ENCODE assay signal across 14 cellular contexts in the genomic region with DNA sequence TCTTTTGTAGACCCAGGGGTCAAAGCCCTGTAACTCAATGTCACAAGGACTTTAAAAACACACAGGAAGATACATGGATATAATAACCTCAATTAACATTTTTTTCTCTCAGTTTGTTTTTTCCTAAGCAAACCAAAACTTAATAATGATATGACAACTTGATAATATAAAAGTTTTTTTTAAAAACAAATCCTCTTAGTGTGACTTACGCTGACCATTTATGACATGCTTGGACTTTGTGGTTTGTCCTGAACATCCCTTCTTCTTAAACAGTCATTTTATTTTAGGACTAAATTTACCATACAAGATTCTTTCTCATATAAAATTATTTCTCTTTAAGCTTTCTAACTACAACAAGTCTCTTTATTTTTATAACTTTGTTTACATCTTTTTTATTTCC. TPM values are rescaled to one million over a fixed set of nuclear protein-coding genes. Genes with fewer than 3 reads are reported as not detected.
A peak's percentile ranks its signal among the peaks of the same experiment; 100 is the strongest.
DNase-seq lines count a peak whose midpoint lies in the region; ATAC-seq and TF ChIP-seq lines count a peak whose summit lies in the region.
"Had no signal": no experiment of that assay in that cellular context is flagged by ENCODE, and none has a peak within 500 bp of the region (broad histone marks: within the 10 kb centered on the region; RNA-seq: fewer than 3 reads in every experiment).

No MANE protein-coding gene starts in this region.

- DNase-seq in ELR (ENCODE audit: low read depth) (peak; percentile 40), KBM-7 (peak; percentile 41), mammary epithelial cell (peak; percentile 12), iris pigment epithelial cell (ENCODE audit: low read depth) (peak; percentile 9), NCI-H345 treated with DMSO at 0.1 percent for 48 hours (lab: John Stamatoyannopoulos, UW; ENCODE audit: unreplicated experiment) (no peak)
- DNase-seq: activated CD4-positive, alpha-beta T cell treated with anti-CD3 and anti-CD28 coated beads, Interleukin-2, amount 50 U/mL, for 1 hour; CD4-positive, alpha-beta T cell; effector memory CD4-positive, alpha-beta T cell; hypothalamus; NCI-H226 had no signal

- in situ Hi-C loops in KBM-7 (cut with MboI; ENCODE audit: low pct_unique_long_range_greater_than_20kb, low sequenced_read_pairs) = no loop called here
- in situ Hi-C loops in mammary epithelial cell (cut with MboI; ENCODE audit: low sequenced_read_pairs in 2 of 2) = no loop called here

- H3K36me3 ChIP-seq in mammary epithelial cell (ENCODE audit: insufficient read depth, low read length) = no peaks in the 10 kb centered on the region
- H3K36me3 ChIP-seq: ascending aorta had no signal

- intact Hi-C loops in mammary epithelial cell (cut with micrococcal nuclease) = no loop called here

- H3K4me1 ChIP-seq in mammary epithelial cell (ENCODE audit: insufficient read depth, low read length) = no peaks in the 10 kb centered on the region
- H3K4me1 ChIP-seq: ascending aorta had no signal

- no peak overlapping the region for H3K27ac ChIP-seq in mammary epithelial cell (ENCODE audit: insufficient read depth, low read depth, low read length)
- H3K27ac ChIP-seq: ascending aorta had no signal

- no peak overlapping the region for H3K9ac ChIP-seq in mammary epithelial cell (ENCODE audit: insufficient read depth, low read length)

- no peak overlapping the region for H2AFZ ChIP-seq in mammary epithelial cell (ENCODE audit: low read depth, low read length)

- ATAC-seq in HG03439 (IDR thresholded peaks at IDR 0.05; ENCODE audit: unreplicated experiment) = no peak
- no peak for ATAC-seq in HG03139 (IDR thresholded peaks at IDR 0.05; ENCODE audit: unreplicated experiment)

- peaks cover 16% of the 10 kb centered on the region for H3K9me3 ChIP-seq in mammary epithelial cell (replicated peaks; ENCODE audit: insufficient read depth, low read length)
- H3K9me3 ChIP-seq: ascending aorta had no signal

- no peaks in the 10 kb centered on the region for H3K27me3 ChIP-seq in mammary epithelial cell (ENCODE audit: insufficient read depth, low read length)
- H3K27me3 ChIP-seq: ascending aorta had no signal

- dilution Hi-C loops in mammary epithelial cell (cut with HindIII; ENCODE audit: low sequenced_read_pairs) = no loop called here

- H4K20me1 ChIP-seq in mammary epithelial cell (ENCODE audit: insufficient read depth, low read length) = no peaks in the 10 kb centered on the region

- no peak for TF ChIP-seq CTCF in mammary epithelial cell (conservative IDR thresholded peaks at IDR 0.05 in 1 of 2, IDR thresholded peaks at IDR 0.05 in 1 of 2; ENCODE audit: extremely low read depth in 1 of 2, insufficient read depth in 1 of 2, low read depth in 1 of 2, low read length in 2 of 2)

- H3K79me2 ChIP-seq in mammary epithelial cell (ENCODE audit: insufficient read depth, low read length) = no peaks in the 10 kb centered on the region

- WGBS in mammary epithelial cell (ENCODE audit: low coverage, missing lambda C conversion rate) = 84% methylated on average over 1 of the region's 1 CpG

- no TSS peak for BruUV-seq in mammary epithelial cell (replicated peaks; lab: Mats Ljungman, UMichigan)

- no peak overlapping the region for H3K4me3 ChIP-seq in mammary epithelial cell (replicated peaks in 1 of 3; ENCODE audit: insufficient read depth in 1 of 3, low read depth in 2 of 3, low read length in 3 of 3)
- H3K4me3 ChIP-seq: ascending aorta had no signal

- no peak overlapping the region for H3K4me2 ChIP-seq in mammary epithelial cell (ENCODE audit: insufficient read depth, low read depth, low read length)

- CTCF ChIA-PET in mammary epithelial cell (lab: Charles Lee; ENCODE audit: low non-redundant PET) = no interaction called here

RNA-seq across cellular contexts. Expression of a gene that starts 25.4 kb away (rescaled TPM):
- not detected for total RNA-seq in mammary epithelial cell
- polyA plus RNA-seq in mammary epithelial cell = not detected
- not detected for polyA minus RNA-seq in mammary epithelial cell
- total RNA-seq: activated T-helper 1 cell treated with anti-CD3 and anti-CD28 coated beads, Interleukin-12 subunit alpha, Interleukin-12 subunit beta, Interleukin-2, Interleukin-4 antibody, amounts not matched to agents 30 ng/mL and 10 ng/mL and 1 ng/mL, durations not matched to agents 14 hours and 24 hours and 36 hours; ascending aorta; CD4-positive, alpha-beta T cell had no signal
